ENCODE assay signal across 10 cellular contexts in genomic region chr6:71287038-71287437, GRCh38. TPM values are rescaled to one million over a fixed set of nuclear protein-coding genes. Genes with fewer than 3 reads are reported as not detected.
DNase-seq lines count a peak whose midpoint lies in the region; ATAC-seq and TF ChIP-seq lines count a peak whose summit lies in the region.
"Had no signal": no experiment of that assay in that cellular context is flagged by ENCODE, and none has a peak within 500 bp of the region (broad histone marks: within the 10 kb centered on the region; RNA-seq: fewer than 3 reads in every experiment).

No MANE protein-coding gene starts in this region.

- H4K20me1 ChIP-seq in SU-DHL-6 (ENCODE audit: low read depth, low read length) = no peaks in the 10 kb centered on the region

- no peaks in the 10 kb centered on the region for H3K9me3 ChIP-seq in SU-DHL-6 (ENCODE audit: insufficient read depth, low read length)
- H3K9me3 ChIP-seq in testis = no peaks in the 10 kb centered on the region
- no peaks in the 10 kb centered on the region for H3K9me3 ChIP-seq in HAP-1

- no peak for TF ChIP-seq POLR2A in testis (IDR thresholded peaks at IDR 0.05)

- H3K4me1 ChIP-seq in testis (peaks cover 7% of the 10 kb centered on the region), HAP-1 (peaks cover 21% of the 10 kb centered on the region)

- peak overlapping the region; percentile 95 for H3K4me2 ChIP-seq in SU-DHL-6 (ENCODE audit: low read depth, low read length, poor library complexity, severe bottlenecking)

- no peaks in the 10 kb centered on the region for H3K27me3 ChIP-seq in SU-DHL-6 (ENCODE audit: low read length)
- H3K27me3 ChIP-seq in testis = no peaks in the 10 kb centered on the region
- H3K27me3 ChIP-seq in HAP-1 (ENCODE audit: low read depth) = no peaks in the 10 kb centered on the region

- peak; percentile 34 for DNase-seq in NCI-H82 (lab: John Stamatoyannopoulos, UW)
- no peak for DNase-seq in NCI-H82 treated with DMSO at 0.1 percent for 48 hours (lab: John Stamatoyannopoulos, UW; ENCODE audit: unreplicated experiment)
- DNase-seq in iris pigment epithelial cell (ENCODE audit: low read depth) = peak; percentile 50
- DNase-seq in testis = peak; percentile 64
- no peak for DNase-seq in hepatic stellate cell (ENCODE audit: low spot score)
- DNase-seq in HAP-1 (ENCODE audit: low spot score in 2 of 2) = no peak
- DNase-seq: left cardiac atrium, NCI-H2081 treated with DMSO at 0.1 percent for 48 hours had no signal

- intact Hi-C loops in testis (cut with DNase I; ENCODE audit: low total_unique reads) = no loop called here

- H3K36me3 ChIP-seq in SU-DHL-6 (ENCODE audit: low read length) = no peaks in the 10 kb centered on the region; the same call in 1 of the 2 replicates
- H3K36me3 ChIP-seq in testis (ENCODE audit: low read depth, missing control alignments) = no peaks in the 10 kb centered on the region
- H3K36me3 ChIP-seq in HAP-1 (replicated peaks) = no peaks in the 10 kb centered on the region

- peaks cover 10% of the 10 kb centered on the region for H3F3A ChIP-seq in SU-DHL-6 (ENCODE audit: insufficient read depth)

- TF ChIP-seq CTCF in SU-DHL-6 (IDR thresholded peaks at IDR 0.05; ENCODE audit: insufficient read depth, low read length, poor library complexity, severe bottlenecking) (no peak), testis (IDR thresholded peaks at IDR 0.05) (no peak)

- no peaks in the 10 kb centered on the region; the same call in 1 of the 2 replicates for H3K79me2 ChIP-seq in SU-DHL-6 (ENCODE audit: insufficient read depth, low read length)

- in situ Hi-C loops in HAP-1 (cut with MboI; ENCODE audit: low sequenced_read_pairs) = no loop called here

- 0 out of 2 replicates have a peak overlapping the region, but pooled peaks have one; percentile 86 for H3K27ac ChIP-seq in SU-DHL-6 (ENCODE audit: low read depth, low read length)
- peak overlapping the region in 1 of 2 donors; percentile 92 for H3K27ac ChIP-seq in testis

- WGBS in testis, 2 donors = 33 to 44% methylated on average over 7 of the region's 7 CpGs

- H3K9me2 ChIP-seq in SU-DHL-6 (replicated peaks; ENCODE audit: insufficient read depth, low read length) = no peaks in the 10 kb centered on the region

- no peak overlapping the region for H3K4me3 ChIP-seq in SU-DHL-6 (ENCODE audit: insufficient read depth, low read length, poor library complexity, severe bottlenecking)
- H3K4me3 ChIP-seq in testis = no peak overlapping the region
- no peak overlapping the region for H3K4me3 ChIP-seq in HAP-1

- ATAC-seq in HG03175 (IDR thresholded peaks at IDR 0.05; ENCODE audit: unreplicated experiment) = no peak

- H2AFZ ChIP-seq in SU-DHL-6 (ENCODE audit: low read depth, low read length, severe bottlenecking) = no peak overlapping the region

- H3K9ac ChIP-seq in SU-DHL-6 (ENCODE audit: low read length) = no peak overlapping the region

RNA-seq across cellular contexts. Expression of gene OGFRL1, which starts 1.6 kb away (rescaled TPM):
- 1 to 10 TPM; 7.9 to 8.2 TPM for total RNA-seq in testis
- polyA plus RNA-seq in testis (ENCODE audit: insufficient read depth, low read depth, low replicate concordance) = 5.0 TPM

Comparison
In these comparisons a context has a peak if more than half of its experiments do, and no peak if none do; other contexts are left out.
1. DNase-seq: peak in NCI-H82 (single experiment), iris pigment epithelial cell (single experiment) and testis (single experiment); none in NCI-H82 treated with DMSO at 0.1 percent for 48 hours (single experiment), hepatic stellate cell (single experiment) and HAP-1 (0 of 2).